23 cellular contexts compared by ENCODE assay signal in genomic region chr3:42872718-42873117, GRCh38. TPM values are rescaled to one million over a fixed set of nuclear protein-coding genes. Genes with fewer than 3 reads are reported as not detected.
DNase-seq lines count a peak whose midpoint lies in the region; ATAC-seq, FAIRE-seq and TF ChIP-seq lines count a peak whose summit lies in the region.
"Had no signal": no experiment of that assay in that cellular context is flagged by ENCODE, and none has a peak within 500 bp of the region (broad histone marks: within the 10 kb centered on the region; RNA-seq: fewer than 3 reads in every experiment).

No MANE protein-coding gene starts in this region.

- no peak overlapping the region for H3K4me3 Mint-ChIP-seq in stimulated activated memory B cell treated with anti-CD40 and anti-IgM and Interleukin-4, amounts not matched to agents 10 μg/mL and 1 μg/mL and 100 μg/mL, for 72 hours
- H3K4me3 Mint-ChIP-seq: CD14-positive monocyte, HFFc6 had no signal

- H3K79me2 ChIP-seq in SK-N-SH (ENCODE audit: insufficient read depth), result no peaks in the 10 kb centered on the region

- POLR2A ChIA-PET in SK-N-SH (lab: Yijun Ruan, JAX), result no interaction called here

- H3K4me3 ChIP-seq in SK-N-SH (ENCODE audit: low read depth in 2 of 2, low read length in 1 of 2) (no peak overlapping the region), bronchial epithelial cell (ENCODE audit: low read depth, low read length) (no peak overlapping the region)

- no peak for ATAC-seq in SK-N-SH treated with all-trans-retinoic acid at 6 μM for 48 hours
- ATAC-seq in left lobe of liver, result peak; percentile 3
- peak; percentile 40 for ATAC-seq in sciatic nerve
- ATAC-seq in stimulated activated memory B cell treated with anti-CD40 and anti-IgM and Interleukin-4, amounts not matched to agents 10 μg/mL and 1 μg/mL and 100 μg/mL, for 72 hours, result no peak
- ATAC-seq in HG03135 (IDR thresholded peaks at IDR 0.05; ENCODE audit: unreplicated experiment), result no peak
- ATAC-seq: PC-3 had no signal

- FAIRE-seq in bronchial epithelial cell (lab: Jason Lieb, UNC), result peak; percentile 75

- no peaks in the 10 kb centered on the region for H3K4me1 Mint-ChIP-seq in stimulated activated memory B cell treated with anti-CD40 and anti-IgM and Interleukin-4, amounts not matched to agents 10 μg/mL and 1 μg/mL and 100 μg/mL, for 72 hours
- H3K4me1 Mint-ChIP-seq: CD14-positive monocyte had no signal

- no peak for TF ChIP-seq EP300 in SK-N-SH (IDR thresholded peaks at IDR 0.05; ENCODE audit: borderline replicate concordance in 1 of 2, low read depth in 1 of 2, low read length in 1 of 2)

- H3K27me3 Mint-ChIP-seq in stimulated activated memory B cell treated with anti-CD40 and anti-IgM and Interleukin-4, amounts not matched to agents 10 μg/mL and 1 μg/mL and 100 μg/mL, for 72 hours, result peaks cover 11% of the 10 kb centered on the region

- intact Hi-C loops in sciatic nerve (cut with DNase I), result no loop called here

- peak; percentile 19 for DNase-seq in SK-N-SH
- no peak for DNase-seq in bronchial epithelial cell (ENCODE audit: low read depth)
- DNase-seq in left lobe of liver (ENCODE audit: low spot score), result no peak
- DNase-seq in sciatic nerve (ENCODE audit: low spot score), result no peak
- no peak for DNase-seq in GDM1 (lab: John Stamatoyannopoulos, UW)
- DNase-seq: DMS 273 treated with DMSO at 0.1 percent for 48 hours, DND-41, H7, HFFc6, KG1, NCI-H1417 treated with DMSO at 0.1 percent for 48 hours, NCI-H187 treated with DMSO at 0.1 percent for 48 hours, NCI-H345, NCI-H524 treated with DMSO at 0.1 percent for 48 hours, PC-3, RPMI8226, SIG-M5 had no signal

- H3K27ac ChIP-seq in SK-N-SH (ENCODE audit: low read depth in 2 of 2, low read length in 1 of 2), result peak overlapping the region in 1 of 2 experiments; percentile 92; a peak in 2 of 4 replicates
- H3K27ac ChIP-seq: 22Rv1 had no signal

- CTCF ChIA-PET in SK-N-SH (lab: Yijun Ruan, JAX), result interaction anchor here (0.6 to 8.2 kb wide), 6 partner anchors 9 to 397 kb away, joined by 3 to 42 read pairs (median 8); no protein-coding TSS in a partner anchor

- TF ChIP-seq CTCF in SK-N-SH (IDR thresholded peaks at IDR 0.05) (no peak), bronchial epithelial cell (IDR thresholded peaks at IDR 0.05; ENCODE audit: insufficient read depth, low read length, severe bottlenecking) (no peak)

- H2AFZ ChIP-seq in SK-N-SH (ENCODE audit: low read depth), result no peak overlapping the region

- H3K4me1 ChIP-seq in SK-N-SH (ENCODE audit: control insufficient read depth in 1 of 2, insufficient read depth in 2 of 2, low read depth in 1 of 2, low read length in 1 of 2), result peaks cover 0 to 22% of the 10 kb centered on the region in 2 experiments; a peak in 1 of 4 replicates

- H3K36me3 ChIP-seq in SK-N-SH (replicated peaks in 1 of 2; ENCODE audit: control insufficient read depth in 1 of 2, insufficient read depth in 2 of 2, low read length in 1 of 2) (no peaks in the 10 kb centered on the region), bronchial epithelial cell (ENCODE audit: control insufficient read depth, insufficient read depth, low read length) (no peaks in the 10 kb centered on the region)

- H3K9me2 ChIP-seq in SK-N-SH, result no peaks in the 10 kb centered on the region

- no peak overlapping the region for H3K9ac ChIP-seq in SK-N-SH

- no peak overlapping the region for H3K4me2 ChIP-seq in SK-N-SH

- no peaks in the 10 kb centered on the region for H4K20me1 ChIP-seq in SK-N-SH (ENCODE audit: insufficient read depth)

- H3K9me3 Mint-ChIP-seq in stimulated activated memory B cell treated with anti-CD40 and anti-IgM and Interleukin-4, amounts not matched to agents 10 μg/mL and 1 μg/mL and 100 μg/mL, for 72 hours, result no peaks in the 10 kb centered on the region
- H3K9me3 Mint-ChIP-seq: HFFc6 had no signal

- H3K27me3 ChIP-seq in SK-N-SH (ENCODE audit: insufficient read depth) (peaks cover 19% of the 10 kb centered on the region; the same call in 1 of the 2 replicates), bronchial epithelial cell (ENCODE audit: control insufficient read depth, insufficient read depth, low read length) (peaks cover 6% of the 10 kb centered on the region)

- no peaks in the 10 kb centered on the region for H3F3A ChIP-seq in SK-N-SH (replicated peaks; ENCODE audit: insufficient read depth)

- TF ChIP-seq RAD21 in SK-N-SH (IDR thresholded peaks at IDR 0.05; ENCODE audit: low read length), result no peak

- H3K9me3 ChIP-seq in SK-N-SH, result no peaks in the 10 kb centered on the region

- no peaks in the 10 kb centered on the region for H3K36me3 Mint-ChIP-seq in stimulated activated memory B cell treated with anti-CD40 and anti-IgM and Interleukin-4, amounts not matched to agents 10 μg/mL and 1 μg/mL and 100 μg/mL, for 72 hours
- H3K36me3 Mint-ChIP-seq: CD14-positive monocyte had no signal

- 56% methylated on average over 1 of the region's 1 CpG for WGBS in SK-N-SH (ENCODE audit: low lambda C conversion rate)

- H3K27ac Mint-ChIP-seq in stimulated activated memory B cell treated with anti-CD40 and anti-IgM and Interleukin-4, amounts not matched to agents 10 μg/mL and 1 μg/mL and 100 μg/mL, for 72 hours, result no peak overlapping the region
- H3K27ac Mint-ChIP-seq: CD14-positive monocyte, HFFc6 had no signal

TF ChIP-seq in SK-N-SH, 30 proteins besides CTCF, POLR2A, EP300 and RAD21 (continues in another document):
- no peak for TF ChIP-seq NRF1 (IDR thresholded peaks at IDR 0.05; ENCODE audit: low read depth, low read length)
- no peak for TF ChIP-seq IRF3 (IDR thresholded peaks at IDR 0.05; ENCODE audit: low read depth, low read length)
- no peak for TF ChIP-seq FOSL2 (IDR thresholded peaks at IDR 0.05; ENCODE audit: borderline replicate concordance, low read depth)
- no peak for TF ChIP-seq NFIC (IDR thresholded peaks at IDR 0.05; ENCODE audit: borderline replicate concordance)
- TF ChIP-seq RFX5 (IDR thresholded peaks at IDR 0.05; ENCODE audit: low read length), result no peak
- no peak for TF ChIP-seq MXI1 (IDR thresholded peaks at IDR 0.05; ENCODE audit: low read depth, low read length)
- TF ChIP-seq RCOR1 (IDR thresholded peaks at IDR 0.05; ENCODE audit: low read length), result no peak
- TF ChIP-seq CHD2 (IDR thresholded peaks at IDR 0.05; ENCODE audit: low read length, partially characterized antibody), result no peak

TF ChIP-seq in SK-N-SH treated with all-trans-retinoic acid at 6 μM for 48 hours, 23 proteins besides CTCF, POLR2A, EP300 and RAD21:
- TF ChIP-seq TCF4 (CRISPR knock-in tag; IDR thresholded peaks at IDR 0.05; ENCODE audit: borderline replicate concordance) (no peak), PPARA (CRISPR knock-in tag; IDR thresholded peaks at IDR 0.05; ENCODE audit: borderline replicate concordance) (no peak), ZC3H10 (CRISPR knock-in tag; IDR thresholded peaks at IDR 0.05) (no peak), ISL1 (CRISPR knock-in tag; IDR thresholded peaks at IDR 0.05) (no peak), ARNTL (CRISPR knock-in tag; IDR thresholded peaks at IDR 0.05; ENCODE audit: borderline replicate concordance, low read depth) (no peak), TSHZ2 (CRISPR knock-in tag; IDR thresholded peaks at IDR 0.05) (no peak), CSRNP3 (CRISPR knock-in tag; IDR thresholded peaks at IDR 0.05) (no peak), ZFP3 (CRISPR knock-in tag; IDR thresholded peaks at IDR 0.05) (no peak), GLIS3 (CRISPR knock-in tag; IDR thresholded peaks at IDR 0.05) (no peak), ZNF70 (CRISPR knock-in tag; IDR thresholded peaks at IDR 0.05) (no peak), ZNF8 (CRISPR knock-in tag; IDR thresholded peaks at IDR 0.05) (no peak), OSR1 (CRISPR knock-in tag; IDR thresholded peaks at IDR 0.05) (no peak)
TF ChIP-seq in SK-N-SH treated with all-trans-retinoic acid at 6 μM for 48 hours: peak in this region for 0.

RNA-seq across cellular contexts. Expression of gene CYP8B1, which starts 3.0 kb away (rescaled TPM):
- polyA plus RNA-seq in SK-N-SH (2012; rRNA removed), result not detected in 2 replicates
- not detected in 2 replicates for polyA plus RNA-seq in SK-N-SH (2012; cell fraction: cytosol; rRNA removed)
- polyA plus RNA-seq in SK-N-SH (2012; cell fraction: nucleus; rRNA removed), result not detected in 2 replicates
- total RNA-seq in bronchial epithelial cell (not detected in 2 replicates), left lobe of liver (425 TPM), sciatic nerve (not detected)
- total RNA-seq: G401, H7, HFFc6, PC-3 had no signal
- polyA plus RNA-seq: CD14-positive monocyte had no signal

RNA-seq across cellular contexts. Expression of gene ZNF662, which starts 33.2 kb away (rescaled TPM):
- polyA plus RNA-seq in SK-N-SH (2012; rRNA removed), result 0.30 and 0.44 TPM in 2 replicates
- 0.18 and 0.28 TPM in 2 replicates for polyA plus RNA-seq in SK-N-SH (2012; cell fraction: cytosol; rRNA removed)
- 1.5 and 1.7 TPM in 2 replicates for polyA plus RNA-seq in SK-N-SH (2012; cell fraction: nucleus; rRNA removed)
- total RNA-seq in bronchial epithelial cell (1.0 and 1.3 TPM in 2 replicates), left lobe of liver (3.0 TPM), sciatic nerve (19.0 TPM)
- total RNA-seq: G401, H7 had no signal
- polyA plus RNA-seq: CD14-positive monocyte had no signal

Comparison
In these comparisons a context has a peak if more than half of its experiments do, and no peak if none do; other contexts are left out.
1. ATAC-seq: peak in left lobe of liver (single experiment) and sciatic nerve (single experiment); none in SK-N-SH treated with all-trans-retinoic acid at 6 μM for 48 hours (single experiment), stimulated activated memory B cell treated with anti-CD40 and anti-IgM and Interleukin-4, amounts not matched to agents 10 μg/mL and 1 μg/mL and 100 μg/mL, for 72 hours (single experiment) and HG03135 (single experiment).
2. RNA of gene CYP8B1, which starts 3.0 kb away (total RNA-seq): 425 TPM in left lobe of liver (single experiment); not detected in sciatic nerve (single experiment) and not detected in bronchial epithelial cell; every median in the first group is over 100 times any median in the second.